ENCODE assay signal across 10 cellular contexts in the genomic region with DNA sequence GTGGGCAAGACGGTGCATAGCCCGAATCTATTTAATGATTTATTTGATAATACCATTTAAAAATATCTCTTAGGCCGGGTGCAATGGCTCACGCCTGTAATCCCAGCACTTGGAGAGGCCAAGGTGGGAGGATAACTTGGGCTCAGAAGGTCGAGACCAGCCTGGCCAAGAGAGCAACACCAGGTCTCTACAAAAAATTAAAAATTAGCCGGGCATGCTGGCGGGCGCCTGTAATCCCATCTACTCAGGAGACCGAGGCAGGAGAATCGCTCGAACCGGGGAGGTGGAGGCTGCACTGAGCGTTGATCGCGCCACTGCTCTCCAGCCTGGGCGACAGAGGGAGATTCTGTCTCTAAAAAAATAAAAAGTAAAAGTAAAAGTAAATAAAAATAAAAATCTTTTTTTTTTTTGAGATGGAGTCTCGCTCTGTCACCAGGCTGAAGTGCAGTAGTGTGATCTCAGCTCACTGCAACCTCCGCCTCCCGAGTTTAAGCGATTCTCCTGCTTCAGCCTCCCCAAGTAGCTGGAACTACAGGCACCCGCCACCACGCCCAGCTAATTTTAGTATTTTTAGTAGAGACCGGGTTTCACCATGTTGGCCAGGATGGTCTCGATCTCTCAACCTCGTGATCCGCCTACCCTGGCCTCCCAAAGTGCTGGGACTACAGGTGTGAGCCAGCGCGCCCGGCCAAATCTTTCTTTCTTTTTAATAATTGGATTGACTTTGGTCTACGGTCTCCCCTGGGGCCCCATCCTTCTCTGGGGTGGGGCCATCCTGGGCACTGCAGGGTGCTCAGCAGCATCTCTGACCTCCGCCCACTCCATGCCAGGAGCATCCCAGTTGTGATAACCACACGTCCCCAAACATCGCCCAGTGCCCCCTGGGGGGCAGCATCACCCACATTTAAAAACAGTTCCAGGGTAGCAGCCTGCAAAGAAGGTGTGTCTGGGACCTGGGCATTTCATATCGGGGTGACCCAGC.
A peak's percentile ranks its signal among the peaks of the same experiment; 100 is the strongest.
DNase-seq lines count a peak whose midpoint lies in the region; FAIRE-seq and TF ChIP-seq lines count a peak whose summit lies in the region.
"Had no signal": no experiment of that assay in that cellular context is flagged by ENCODE, and none has a peak within 500 bp of the region (broad histone marks: within the 10 kb centered on the region; RNA-seq: fewer than 3 reads in every experiment).

No MANE protein-coding gene starts in this region.

- H3K36me3 Mint-ChIP-seq in activated T-cell treated with anti-CD3 and anti-CD28 coated beads, Interleukin-2, amount 50 U/mL, for 24 hours (ENCODE audit: low read depth) = no peaks in the 10 kb centered on the region
- peaks cover 2% of the 10 kb centered on the region for H3K36me3 Mint-ChIP-seq in activated CD4-positive, alpha-beta memory T cell treated with anti-CD3 and anti-CD28 coated beads, Interleukin-2, amount 10 ng/mL, durations not matched to agents 7 days and 5 days (ENCODE audit: low read depth)

- H3K9ac ChIP-seq in kidney (ENCODE audit: low read length in 2 of 2) = no peak overlapping the region

- no peak for TF ChIP-seq POLR2A in transverse colon (IDR thresholded peaks at IDR 0.05)

- H3K9me3 ChIP-seq in kidney (ENCODE audit: control insufficient read depth in 1 of 2, low read length in 2 of 2) (no peaks in the 10 kb centered on the region), transverse colon (no peaks in the 10 kb centered on the region)

- no peak for TF ChIP-seq EP300 in transverse colon (IDR thresholded peaks at IDR 0.05; ENCODE audit: low read depth)

- WGBS in transverse colon (ENCODE audit: low coverage in 1 of 2), 2 donors = 64 to 76% methylated on average over 16 to 34 of the region's 34 CpGs

- H3K9me3 Mint-ChIP-seq in activated T-cell treated with anti-CD3 and anti-CD28 coated beads, Interleukin-2, amount 50 U/mL, for 24 hours = no peaks in the 10 kb centered on the region
- no peaks in the 10 kb centered on the region for H3K9me3 Mint-ChIP-seq in activated CD4-positive, alpha-beta memory T cell treated with anti-CD3 and anti-CD28 coated beads, Interleukin-2, amount 10 ng/mL, durations not matched to agents 7 days and 5 days

- H3K27me3 ChIP-seq in transverse colon = no peaks in the 10 kb centered on the region
- H3K27me3 ChIP-seq: Peyer's patch had no signal

- POLR2A ChIA-PET in activated CD4-positive, alpha-beta memory T cell treated with anti-CD3 and anti-CD28 coated beads, Interleukin-2, amount 10 ng/mL, durations not matched to agents 7 days and 5 days (lab: Charles Lee) = interaction anchor here (0.5 to 6.6 kb wide), 11 partner anchors 9 to 184 kb away, joined by 3 to 141 read pairs (median 4); a partner anchor contains a TSS

- DNase-seq in activated T-cell treated with anti-CD3 and anti-CD28 coated beads, Interleukin-2, amount 50 U/mL, for 24 hours = no peak
- no peak for DNase-seq in activated T-cell treated with anti-CD3 and anti-CD28 coated beads, Interleukin-2, amount 50 U/mL, for 48 hours
- DNase-seq in activated CD4-positive, alpha-beta memory T cell treated with anti-CD3 and anti-CD28 coated beads, Interleukin-2, amount 10 ng/mL, durations not matched to agents 7 days and 5 days = no peak
- DNase-seq in kidney = peak; percentile 64
- no peak for DNase-seq in transverse colon
- no peak for DNase-seq in nucleus accumbens (lab: John Stamatoyannopoulos, UW)
- DNase-seq in AML-193 (lab: John Stamatoyannopoulos, UW) = no peak
- no peak for DNase-seq in NCI-H2081 treated with DMSO at 0.1 percent for 48 hours (lab: John Stamatoyannopoulos, UW)

- FAIRE-seq in kidney (lab: Jason Lieb, UNC) = no peak

- CTCF ChIA-PET in activated CD4-positive, alpha-beta memory T cell treated with anti-CD3 and anti-CD28 coated beads, Interleukin-2, amount 10 ng/mL, durations not matched to agents 7 days and 5 days (lab: Charles Lee) = interaction anchor here (0.7 to 7.9 kb wide), 37 partner anchors 10 to 461 kb away, joined by 3 to 130 read pairs (median 4); a partner anchor contains a TSS

- peaks cover 0 to 9% of the 10 kb centered on the region in 2 donors for H3K4me1 ChIP-seq in kidney (ENCODE audit: control insufficient read depth in 1 of 2, insufficient read depth in 1 of 2, low read depth in 1 of 2, low read length in 2 of 2)
- peaks cover 0 to 22% (median 8%) of the 10 kb centered on the region in 4 donors for H3K4me1 ChIP-seq in transverse colon

- peaks cover 60% of the 10 kb centered on the region for H3K4me1 Mint-ChIP-seq in activated T-cell treated with anti-CD3 and anti-CD28 coated beads, Interleukin-2, amount 50 U/mL, for 24 hours (ENCODE audit: low read depth)
- H3K4me1 Mint-ChIP-seq in activated CD4-positive, alpha-beta memory T cell treated with anti-CD3 and anti-CD28 coated beads, Interleukin-2, amount 10 ng/mL, durations not matched to agents 7 days and 5 days = peaks cover 42% of the 10 kb centered on the region

- intact Hi-C loops in kidney (cut with DNase I) = loop anchor here (5.0 kb wide), 1 partner anchor 139 kb away; no protein-coding TSS in a partner anchor
- intact Hi-C loops in transverse colon (cut with DNase I; ENCODE audit: low total_unique reads) = loop anchor here (1.0 to 5.0 kb wide), 3 partner anchors 34 to 141 kb away; no protein-coding TSS in a partner anchor

- in situ Hi-C loops in transverse colon (cut with MboI; ENCODE audit: low pct_ligation_motif_present in 1 of 4, low pct_unique_long_range_greater_than_20kb in 1 of 4, low sequenced_read_pairs in 3 of 4) = loop anchor here in 3 of 4 donors (5.0 to 25.0 kb wide), 4 partner anchors 137 to 299 kb away; a partner anchor contains a TSS

- H3K4me3 Mint-ChIP-seq in activated T-cell treated with anti-CD3 and anti-CD28 coated beads, Interleukin-2, amount 50 U/mL, for 24 hours = peak overlapping the region; percentile 77
- peak overlapping the region; percentile 7 for H3K4me3 Mint-ChIP-seq in activated CD4-positive, alpha-beta memory T cell treated with anti-CD3 and anti-CD28 coated beads, Interleukin-2, amount 10 ng/mL, durations not matched to agents 7 days and 5 days

- no peak overlapping the region for H3K27ac Mint-ChIP-seq in activated T-cell treated with anti-CD3 and anti-CD28 coated beads, Interleukin-2, amount 50 U/mL, for 24 hours
- no peak overlapping the region for H3K27ac Mint-ChIP-seq in activated CD4-positive, alpha-beta memory T cell treated with anti-CD3 and anti-CD28 coated beads, Interleukin-2, amount 10 ng/mL, durations not matched to agents 7 days and 5 days

- H3K27me3 Mint-ChIP-seq in activated T-cell treated with anti-CD3 and anti-CD28 coated beads, Interleukin-2, amount 50 U/mL, for 24 hours = peaks cover 9% of the 10 kb centered on the region
- H3K27me3 Mint-ChIP-seq in activated CD4-positive, alpha-beta memory T cell treated with anti-CD3 and anti-CD28 coated beads, Interleukin-2, amount 10 ng/mL, durations not matched to agents 7 days and 5 days = peaks cover 27% of the 10 kb centered on the region

- no peak overlapping the region for H3K4me3 ChIP-seq in kidney (ENCODE audit: low read length in 2 of 2)
- no peak overlapping the region for H3K4me3 ChIP-seq in transverse colon

- H3K36me3 ChIP-seq in kidney (ENCODE audit: control insufficient read depth in 1 of 2, insufficient read depth in 2 of 2, low read length in 2 of 2) (no peaks in the 10 kb centered on the region), transverse colon (no peaks in the 10 kb centered on the region)
- H3K36me3 ChIP-seq: HAP-1, Peyer's patch had no signal

- TF ChIP-seq CTCF in kidney (IDR thresholded peaks at IDR 0.05; ENCODE audit: borderline replicate concordance, extremely low read depth, insufficient read depth) (no peak), transverse colon (IDR thresholded peaks at IDR 0.05) (peak in 1 of 5 experiments; percentile 39)

- H3K27ac ChIP-seq in kidney (ENCODE audit: low read depth in 2 of 2, low read length in 2 of 2) (no peak overlapping the region), transverse colon (peak overlapping the region in 3 of 4 donors; percentile 76 to 82 (median 77))

Comparison
In these comparisons a context has a peak if more than half of its experiments do, and no peak if none do; other contexts are left out.
1. H3K27ac ChIP-seq: peak in transverse colon (3 of 4); none in kidney (0 of 2).